Comparison of ENCODE assay signal across 1 cellular context in the genomic region with DNA sequence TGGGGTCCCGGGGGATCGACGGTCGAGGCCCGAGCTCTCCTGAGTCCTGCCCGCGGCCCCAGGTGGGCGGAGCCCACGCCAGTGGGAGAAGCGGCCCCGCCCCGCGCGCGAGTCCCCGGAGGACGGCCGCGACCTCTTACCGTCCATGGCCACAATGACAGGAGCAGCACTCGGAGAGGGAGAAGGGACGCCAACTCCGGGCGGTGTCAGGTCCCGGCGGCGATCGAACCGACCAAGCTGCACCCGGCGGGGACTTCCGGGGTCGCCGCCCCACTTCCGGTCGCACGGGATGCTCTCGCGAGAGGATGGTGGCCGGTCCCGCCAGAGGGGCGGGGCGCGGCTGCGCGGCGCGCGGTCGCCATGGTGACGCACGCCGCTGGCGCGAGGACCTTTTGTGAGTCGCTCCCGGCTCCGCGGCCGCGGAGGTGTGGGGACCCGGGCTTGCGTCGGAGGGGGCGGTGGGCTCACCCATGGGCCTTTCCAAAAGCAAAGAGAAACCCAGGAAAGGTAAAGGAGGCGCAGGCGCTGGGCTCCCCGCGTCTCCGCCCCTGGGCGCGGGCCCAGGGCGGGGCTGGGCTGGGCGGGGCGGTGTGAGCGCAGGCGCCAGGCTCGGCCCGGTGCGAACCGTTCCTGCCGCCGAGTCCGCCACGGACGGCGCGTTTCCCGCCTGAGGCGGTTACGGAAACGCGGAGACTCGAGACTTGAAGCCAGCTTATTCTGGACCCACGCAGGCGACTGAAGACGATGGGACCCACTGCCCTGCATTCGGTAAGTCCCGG.
A peak's percentile ranks its signal among the peaks of the same experiment; 100 is the strongest.
TF ChIP-seq lines count a peak whose summit lies in the region.

A gene (minus strand): TSS at position 267 of the 779 bp plus-strand sequence. CDS start 120 bp downstream, at position 147.
A gene (plus strand): TSS at position 395 of the 779 bp plus-strand sequence. CDS start 76 bp downstream, at position 471.

TF ChIP-seq in WTC11, 78 proteins besides CTCF, POLR2A, EP300 and RAD21 (continued from another document and continues in another):
- TF ChIP-seq, protein P1, sequence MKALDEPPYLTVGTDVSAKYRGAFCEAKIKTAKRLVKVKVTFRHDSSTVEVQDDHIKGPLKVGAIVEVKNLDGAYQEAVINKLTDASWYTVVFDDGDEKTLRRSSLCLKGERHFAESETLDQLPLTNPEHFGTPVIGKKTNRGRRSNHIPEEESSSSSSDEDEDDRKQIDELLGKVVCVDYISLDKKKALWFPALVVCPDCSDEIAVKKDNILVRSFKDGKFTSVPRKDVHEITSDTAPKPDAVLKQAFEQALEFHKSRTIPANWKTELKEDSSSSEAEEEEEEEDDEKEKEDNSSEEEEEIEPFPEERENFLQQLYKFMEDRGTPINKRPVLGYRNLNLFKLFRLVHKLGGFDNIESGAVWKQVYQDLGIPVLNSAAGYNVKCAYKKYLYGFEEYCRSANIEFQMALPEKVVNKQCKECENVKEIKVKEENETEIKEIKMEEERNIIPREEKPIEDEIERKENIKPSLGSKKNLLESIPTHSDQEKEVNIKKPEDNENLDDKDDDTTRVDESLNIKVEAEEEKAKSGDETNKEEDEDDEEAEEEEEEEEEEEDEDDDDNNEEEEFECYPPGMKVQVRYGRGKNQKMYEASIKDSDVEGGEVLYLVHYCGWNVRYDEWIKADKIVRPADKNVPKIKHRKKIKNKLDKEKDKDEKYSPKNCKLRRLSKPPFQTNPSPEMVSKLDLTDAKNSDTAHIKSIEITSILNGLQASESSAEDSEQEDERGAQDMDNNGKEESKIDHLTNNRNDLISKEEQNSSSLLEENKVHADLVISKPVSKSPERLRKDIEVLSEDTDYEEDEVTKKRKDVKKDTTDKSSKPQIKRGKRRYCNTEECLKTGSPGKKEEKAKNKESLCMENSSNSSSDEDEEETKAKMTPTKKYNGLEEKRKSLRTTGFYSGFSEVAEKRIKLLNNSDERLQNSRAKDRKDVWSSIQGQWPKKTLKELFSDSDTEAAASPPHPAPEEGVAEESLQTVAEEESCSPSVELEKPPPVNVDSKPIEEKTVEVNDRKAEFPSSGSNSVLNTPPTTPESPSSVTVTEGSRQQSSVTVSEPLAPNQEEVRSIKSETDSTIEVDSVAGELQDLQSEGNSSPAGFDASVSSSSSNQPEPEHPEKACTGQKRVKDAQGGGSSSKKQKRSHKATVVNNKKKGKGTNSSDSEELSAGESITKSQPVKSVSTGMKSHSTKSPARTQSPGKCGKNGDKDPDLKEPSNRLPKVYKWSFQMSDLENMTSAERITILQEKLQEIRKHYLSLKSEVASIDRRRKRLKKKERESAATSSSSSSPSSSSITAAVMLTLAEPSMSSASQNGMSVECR (CRISPR knock-in tag; IDR thresholded peaks at IDR 0.05; ENCODE audit: borderline replicate concordance): peak; percentile 94
- no peak for TF ChIP-seq ZNF423 (CRISPR knock-in tag; IDR thresholded peaks at IDR 0.05)
- no peak for TF ChIP-seq ZNF219 (CRISPR knock-in tag; IDR thresholded peaks at IDR 0.05; ENCODE audit: borderline replicate concordance)
- TF ChIP-seq MYBL2 (CRISPR knock-in tag; IDR thresholded peaks at IDR 0.05): 0 out of 2 replicates have a peak, but pooled peaks have one; percentile 29
- TF ChIP-seq, protein P2, sequence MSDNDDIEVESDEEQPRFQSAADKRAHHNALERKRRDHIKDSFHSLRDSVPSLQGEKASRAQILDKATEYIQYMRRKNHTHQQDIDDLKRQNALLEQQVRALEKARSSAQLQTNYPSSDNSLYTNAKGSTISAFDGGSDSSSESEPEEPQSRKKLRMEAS (CRISPR knock-in tag; IDR thresholded peaks at IDR 0.05): peak; percentile 75
- TF ChIP-seq, protein P3, sequence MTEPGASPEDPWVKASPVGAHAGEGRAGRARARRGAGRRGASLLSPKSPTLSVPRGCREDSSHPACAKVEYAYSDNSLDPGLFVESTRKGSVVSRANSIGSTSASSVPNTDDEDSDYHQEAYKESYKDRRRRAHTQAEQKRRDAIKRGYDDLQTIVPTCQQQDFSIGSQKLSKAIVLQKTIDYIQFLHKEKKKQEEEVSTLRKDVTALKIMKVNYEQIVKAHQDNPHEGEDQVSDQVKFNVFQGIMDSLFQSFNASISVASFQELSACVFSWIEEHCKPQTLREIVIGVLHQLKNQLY (CRISPR knock-in tag; IDR thresholded peaks at IDR 0.05): no peak
- TF ChIP-seq NFE2L1 (CRISPR knock-in tag; IDR thresholded peaks at IDR 0.05): no peak
- TF ChIP-seq ESRRA (CRISPR knock-in tag; IDR thresholded peaks at IDR 0.05; ENCODE audit: borderline replicate concordance): peak; percentile 11; the same call in 1 of the 2 replicates
- TF ChIP-seq ZNF232 (CRISPR knock-in tag; IDR thresholded peaks at IDR 0.05): 0 out of 2 replicates have a peak, but pooled peaks have one; percentile 9
- no peak for TF ChIP-seq GTF2I (CRISPR knock-in tag; conservative IDR thresholded peaks at IDR 0.05)
- TF ChIP-seq SMAD4 (CRISPR knock-in tag; IDR thresholded peaks at IDR 0.05): no peak; the same call in 1 of the 2 replicates
- TF ChIP-seq GABPB1 (CRISPR knock-in tag; IDR thresholded peaks at IDR 0.05): peak; percentile 84
- no peak for TF ChIP-seq ZNF396 (CRISPR knock-in tag; IDR thresholded peaks at IDR 0.05; ENCODE audit: borderline replicate concordance)
- no peak for TF ChIP-seq TEAD1 (CRISPR knock-in tag; IDR thresholded peaks at IDR 0.05)
- TF ChIP-seq FOXK1 (CRISPR knock-in tag; IDR thresholded peaks at IDR 0.05): peak; percentile 66
- no peak for TF ChIP-seq EMX1 (CRISPR knock-in tag; IDR thresholded peaks at IDR 0.05)
- TF ChIP-seq, protein P4, sequence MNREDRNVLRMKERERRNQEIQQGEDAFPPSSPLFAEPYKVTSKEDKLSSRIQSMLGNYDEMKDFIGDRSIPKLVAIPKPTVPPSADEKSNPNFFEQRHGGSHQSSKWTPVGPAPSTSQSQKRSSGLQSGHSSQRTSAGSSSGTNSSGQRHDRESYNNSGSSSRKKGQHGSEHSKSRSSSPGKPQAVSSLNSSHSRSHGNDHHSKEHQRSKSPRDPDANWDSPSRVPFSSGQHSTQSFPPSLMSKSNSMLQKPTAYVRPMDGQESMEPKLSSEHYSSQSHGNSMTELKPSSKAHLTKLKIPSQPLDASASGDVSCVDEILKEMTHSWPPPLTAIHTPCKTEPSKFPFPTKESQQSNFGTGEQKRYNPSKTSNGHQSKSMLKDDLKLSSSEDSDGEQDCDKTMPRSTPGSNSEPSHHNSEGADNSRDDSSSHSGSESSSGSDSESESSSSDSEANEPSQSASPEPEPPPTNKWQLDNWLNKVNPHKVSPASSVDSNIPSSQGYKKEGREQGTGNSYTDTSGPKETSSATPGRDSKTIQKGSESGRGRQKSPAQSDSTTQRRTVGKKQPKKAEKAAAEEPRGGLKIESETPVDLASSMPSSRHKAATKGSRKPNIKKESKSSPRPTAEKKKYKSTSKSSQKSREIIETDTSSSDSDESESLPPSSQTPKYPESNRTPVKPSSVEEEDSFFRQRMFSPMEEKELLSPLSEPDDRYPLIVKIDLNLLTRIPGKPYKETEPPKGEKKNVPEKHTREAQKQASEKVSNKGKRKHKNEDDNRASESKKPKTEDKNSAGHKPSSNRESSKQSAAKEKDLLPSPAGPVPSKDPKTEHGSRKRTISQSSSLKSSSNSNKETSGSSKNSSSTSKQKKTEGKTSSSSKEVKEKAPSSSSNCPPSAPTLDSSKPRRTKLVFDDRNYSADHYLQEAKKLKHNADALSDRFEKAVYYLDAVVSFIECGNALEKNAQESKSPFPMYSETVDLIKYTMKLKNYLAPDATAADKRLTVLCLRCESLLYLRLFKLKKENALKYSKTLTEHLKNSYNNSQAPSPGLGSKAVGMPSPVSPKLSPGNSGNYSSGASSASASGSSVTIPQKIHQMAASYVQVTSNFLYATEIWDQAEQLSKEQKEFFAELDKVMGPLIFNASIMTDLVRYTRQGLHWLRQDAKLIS (CRISPR knock-in tag; IDR thresholded peaks at IDR 0.05; ENCODE audit: borderline replicate concordance): no peak
- TF ChIP-seq SMAD3 (CRISPR knock-in tag; IDR thresholded peaks at IDR 0.05; ENCODE audit: borderline replicate concordance): no peak
- TF ChIP-seq, protein P5, sequence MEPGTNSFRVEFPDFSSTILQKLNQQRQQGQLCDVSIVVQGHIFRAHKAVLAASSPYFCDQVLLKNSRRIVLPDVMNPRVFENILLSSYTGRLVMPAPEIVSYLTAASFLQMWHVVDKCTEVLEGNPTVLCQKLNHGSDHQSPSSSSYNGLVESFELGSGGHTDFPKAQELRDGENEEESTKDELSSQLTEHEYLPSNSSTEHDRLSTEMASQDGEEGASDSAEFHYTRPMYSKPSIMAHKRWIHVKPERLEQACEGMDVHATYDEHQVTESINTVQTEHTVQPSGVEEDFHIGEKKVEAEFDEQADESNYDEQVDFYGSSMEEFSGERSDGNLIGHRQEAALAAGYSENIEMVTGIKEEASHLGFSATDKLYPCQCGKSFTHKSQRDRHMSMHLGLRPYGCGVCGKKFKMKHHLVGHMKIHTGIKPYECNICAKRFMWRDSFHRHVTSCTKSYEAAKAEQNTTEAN (CRISPR knock-in tag; IDR thresholded peaks at IDR 0.05): no peak
- TF ChIP-seq, protein P6, sequence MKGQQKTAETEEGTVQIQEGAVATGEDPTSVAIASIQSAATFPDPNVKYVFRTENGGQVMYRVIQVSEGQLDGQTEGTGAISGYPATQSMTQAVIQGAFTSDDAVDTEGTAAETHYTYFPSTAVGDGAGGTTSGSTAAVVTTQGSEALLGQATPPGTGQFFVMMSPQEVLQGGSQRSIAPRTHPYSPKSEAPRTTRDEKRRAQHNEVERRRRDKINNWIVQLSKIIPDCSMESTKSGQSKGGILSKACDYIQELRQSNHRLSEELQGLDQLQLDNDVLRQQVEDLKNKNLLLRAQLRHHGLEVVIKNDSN (CRISPR knock-in tag; IDR thresholded peaks at IDR 0.05): peak; percentile 35; the same call in 1 of the 2 replicates
- TF ChIP-seq PRRX2 (CRISPR knock-in tag; IDR thresholded peaks at IDR 0.05): no peak
- TF ChIP-seq IRF2 (CRISPR knock-in tag; IDR thresholded peaks at IDR 0.05; ENCODE audit: borderline replicate concordance, low read depth): no peak
- TF ChIP-seq, protein P7, sequence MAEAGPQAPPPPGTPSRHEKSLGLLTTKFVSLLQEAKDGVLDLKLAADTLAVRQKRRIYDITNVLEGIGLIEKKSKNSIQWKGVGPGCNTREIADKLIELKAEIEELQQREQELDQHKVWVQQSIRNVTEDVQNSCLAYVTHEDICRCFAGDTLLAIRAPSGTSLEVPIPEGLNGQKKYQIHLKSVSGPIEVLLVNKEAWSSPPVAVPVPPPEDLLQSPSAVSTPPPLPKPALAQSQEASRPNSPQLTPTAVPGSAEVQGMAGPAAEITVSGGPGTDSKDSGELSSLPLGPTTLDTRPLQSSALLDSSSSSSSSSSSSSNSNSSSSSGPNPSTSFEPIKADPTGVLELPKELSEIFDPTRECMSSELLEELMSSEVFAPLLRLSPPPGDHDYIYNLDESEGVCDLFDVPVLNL (CRISPR knock-in tag; IDR thresholded peaks at IDR 0.05; ENCODE audit: borderline replicate concordance, low read depth): peak; percentile 34; the same call in 1 of the 2 replicates
- no peak for TF ChIP-seq NR2C2 (CRISPR knock-in tag; IDR thresholded peaks at IDR 0.05)
- TF ChIP-seq, protein P8, sequence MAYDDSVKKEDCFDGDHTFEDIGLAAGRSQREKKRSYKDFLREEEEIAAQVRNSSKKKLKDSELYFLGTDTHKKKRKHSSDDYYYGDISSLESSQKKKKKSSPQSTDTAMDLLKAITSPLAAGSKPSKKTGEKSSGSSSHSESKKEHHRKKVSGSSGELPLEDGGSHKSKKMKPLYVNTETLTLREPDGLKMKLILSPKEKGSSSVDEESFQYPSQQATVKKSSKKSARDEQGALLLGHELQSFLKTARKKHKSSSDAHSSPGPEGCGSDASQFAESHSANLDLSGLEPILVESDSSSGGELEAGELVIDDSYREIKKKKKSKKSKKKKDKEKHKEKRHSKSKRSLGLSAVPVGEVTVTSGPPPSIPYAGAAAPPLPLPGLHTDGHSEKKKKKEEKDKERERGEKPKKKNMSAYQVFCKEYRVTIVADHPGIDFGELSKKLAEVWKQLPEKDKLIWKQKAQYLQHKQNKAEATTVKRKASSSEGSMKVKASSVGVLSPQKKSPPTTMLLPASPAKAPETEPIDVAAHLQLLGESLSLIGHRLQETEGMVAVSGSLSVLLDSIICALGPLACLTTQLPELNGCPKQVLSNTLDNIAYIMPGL (CRISPR knock-in tag; IDR thresholded peaks at IDR 0.05): 0 out of 2 replicates have a peak, but pooled peaks have one; percentile 55
- no peak for TF ChIP-seq HMGA2 (CRISPR knock-in tag; IDR thresholded peaks at IDR 0.05)
- TF ChIP-seq, protein P9, sequence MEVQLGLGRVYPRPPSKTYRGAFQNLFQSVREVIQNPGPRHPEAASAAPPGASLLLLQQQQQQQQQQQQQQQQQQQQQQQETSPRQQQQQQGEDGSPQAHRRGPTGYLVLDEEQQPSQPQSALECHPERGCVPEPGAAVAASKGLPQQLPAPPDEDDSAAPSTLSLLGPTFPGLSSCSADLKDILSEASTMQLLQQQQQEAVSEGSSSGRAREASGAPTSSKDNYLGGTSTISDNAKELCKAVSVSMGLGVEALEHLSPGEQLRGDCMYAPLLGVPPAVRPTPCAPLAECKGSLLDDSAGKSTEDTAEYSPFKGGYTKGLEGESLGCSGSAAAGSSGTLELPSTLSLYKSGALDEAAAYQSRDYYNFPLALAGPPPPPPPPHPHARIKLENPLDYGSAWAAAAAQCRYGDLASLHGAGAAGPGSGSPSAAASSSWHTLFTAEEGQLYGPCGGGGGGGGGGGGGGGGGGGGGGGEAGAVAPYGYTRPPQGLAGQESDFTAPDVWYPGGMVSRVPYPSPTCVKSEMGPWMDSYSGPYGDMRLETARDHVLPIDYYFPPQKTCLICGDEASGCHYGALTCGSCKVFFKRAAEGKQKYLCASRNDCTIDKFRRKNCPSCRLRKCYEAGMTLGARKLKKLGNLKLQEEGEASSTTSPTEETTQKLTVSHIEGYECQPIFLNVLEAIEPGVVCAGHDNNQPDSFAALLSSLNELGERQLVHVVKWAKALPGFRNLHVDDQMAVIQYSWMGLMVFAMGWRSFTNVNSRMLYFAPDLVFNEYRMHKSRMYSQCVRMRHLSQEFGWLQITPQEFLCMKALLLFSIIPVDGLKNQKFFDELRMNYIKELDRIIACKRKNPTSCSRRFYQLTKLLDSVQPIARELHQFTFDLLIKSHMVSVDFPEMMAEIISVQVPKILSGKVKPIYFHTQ (CRISPR knock-in tag; IDR thresholded peaks at IDR 0.05): no peak
- TF ChIP-seq, protein P10, sequence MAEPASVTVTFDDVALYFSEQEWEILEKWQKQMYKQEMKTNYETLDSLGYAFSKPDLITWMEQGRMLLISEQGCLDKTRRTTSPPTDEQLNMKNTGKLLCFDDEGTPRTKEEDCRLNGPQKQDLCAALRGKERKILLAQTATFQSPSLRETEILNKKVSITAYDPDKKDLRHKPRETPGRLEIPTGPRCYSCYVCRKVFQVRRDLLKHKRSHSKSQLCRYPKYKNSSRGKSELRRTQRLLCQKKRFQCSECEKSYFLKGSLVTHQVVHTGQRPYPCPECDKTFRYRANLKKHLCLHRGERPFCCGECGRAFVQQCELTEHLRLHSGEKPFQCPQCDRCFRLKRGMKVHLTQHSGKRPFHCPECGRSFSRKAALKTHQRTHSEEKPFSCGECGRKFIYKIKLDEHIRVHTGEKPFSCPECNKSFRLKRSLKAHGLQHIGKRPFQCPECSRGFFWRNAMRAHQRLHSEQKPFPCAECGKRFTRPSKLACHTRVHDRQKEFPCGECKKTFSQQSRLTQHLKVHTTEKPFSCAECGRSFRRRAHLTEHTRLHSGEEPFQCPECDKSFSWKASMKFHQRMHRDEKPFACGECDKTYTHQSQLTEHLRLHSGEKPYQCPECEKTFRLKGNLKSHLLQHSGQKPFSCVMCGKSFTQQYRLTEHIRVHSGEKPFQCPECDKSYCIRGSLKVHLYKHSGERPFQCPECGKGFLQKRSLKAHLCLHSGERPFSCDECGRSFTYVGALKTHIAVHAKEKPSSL (CRISPR knock-in tag; conservative IDR thresholded peaks at IDR 0.05): no peak
- TF ChIP-seq, protein P11, sequence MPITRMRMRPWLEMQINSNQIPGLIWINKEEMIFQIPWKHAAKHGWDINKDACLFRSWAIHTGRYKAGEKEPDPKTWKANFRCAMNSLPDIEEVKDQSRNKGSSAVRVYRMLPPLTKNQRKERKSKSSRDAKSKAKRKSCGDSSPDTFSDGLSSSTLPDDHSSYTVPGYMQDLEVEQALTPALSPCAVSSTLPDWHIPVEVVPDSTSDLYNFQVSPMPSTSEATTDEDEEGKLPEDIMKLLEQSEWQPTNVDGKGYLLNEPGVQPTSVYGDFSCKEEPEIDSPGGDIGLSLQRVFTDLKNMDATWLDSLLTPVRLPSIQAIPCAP (CRISPR knock-in tag; IDR thresholded peaks at IDR 0.05): no peak
- TF ChIP-seq ZNF121 (CRISPR knock-in tag; IDR thresholded peaks at IDR 0.05): no peak
- TF ChIP-seq OVOL2 (CRISPR knock-in tag; IDR thresholded peaks at IDR 0.05; ENCODE audit: borderline replicate concordance): no peak
